ENCODE assay signal across 24 cellular contexts in genomic region chr9:136250676-136251075, GRCh38. TPM values are rescaled to one million over a fixed set of nuclear protein-coding genes. Genes with fewer than 3 reads are reported as not detected.
A peak's percentile ranks its signal among the peaks of the same experiment; 100 is the strongest.
DNase-seq lines count a peak whose midpoint lies in the region; ATAC-seq, FAIRE-seq and TF ChIP-seq lines count a peak whose summit lies in the region.
"Had no signal": no experiment of that assay in that cellular context is flagged by ENCODE, and none has a peak within 500 bp of the region (broad histone marks: within the 10 kb centered on the region; RNA-seq: fewer than 3 reads in every experiment).

No MANE protein-coding gene starts in this region.

- no peak for ATAC-seq in HepG2
- no peak for ATAC-seq in right lobe of liver
- ATAC-seq: A549; CD8-positive, alpha-beta T cell had no signal

- TF ChIP-seq CTCF in HepG2 (CRISPR knock-in tag; IDR thresholded peaks at IDR 0.05) = no peak
- no peak for TF ChIP-seq CTCF in right lobe of liver (IDR thresholded peaks at IDR 0.05)

- POLR2A ChIA-PET in HepG2 (lab: Yijun Ruan, JAX) = interaction anchor here (1.1 kb wide), 1 partner anchor 81 kb away, joined by 3 read pairs; no protein-coding TSS in a partner anchor

- H3K4me1 ChIP-seq in HepG2 (ENCODE audit: insufficient read depth, low read length) = peaks cover 44% of the 10 kb centered on the region
- H3K4me1 ChIP-seq in right lobe of liver = peaks cover 0 to 5% (median 0%) of the 10 kb centered on the region in 4 donors
- H3K4me1 ChIP-seq in Karpas-422 (ENCODE audit: low read length) = peaks cover 11% of the 10 kb centered on the region
- peaks cover 0 to 5% of the 10 kb centered on the region in 2 donors for H3K4me1 ChIP-seq in neuronal stem cell (ENCODE audit: control insufficient read depth in 2 of 2, insufficient read depth in 1 of 2, low read depth in 1 of 2, low read length in 2 of 2)

- no peak overlapping the region for H4K91ac ChIP-seq in neuronal stem cell (ENCODE audit: low read depth, low read length, poor library complexity)

- peak overlapping the region; percentile 20 for H3K18ac ChIP-seq in neuronal stem cell (ENCODE audit: low read length)

- no peak overlapping the region for H2BK120ac ChIP-seq in neuronal stem cell (ENCODE audit: low read depth, low read length)

- TF ChIP-seq POLR2A in HepG2 (IDR thresholded peaks at IDR 0.05; ENCODE audit: insufficient read depth in 1 of 2, low read depth in 2 of 2, low read length in 2 of 2) (no peak), right lobe of liver (IDR thresholded peaks at IDR 0.05) (no peak)

- H2AFZ ChIP-seq in HepG2 (ENCODE audit: low read length) (no peak overlapping the region), Karpas-422 (ENCODE audit: low read length) (no peak overlapping the region), neuronal stem cell (ENCODE audit: low read length) (no peak overlapping the region)
- H2AFZ ChIP-seq: GM23248 had no signal

- H3K79me1 ChIP-seq in neuronal stem cell (ENCODE audit: low read depth, low read length) = no peaks in the 10 kb centered on the region

- no peaks in the 10 kb centered on the region for H3K79me2 ChIP-seq in HepG2 (ENCODE audit: insufficient read depth, low read length)
- H3K79me2 ChIP-seq in Karpas-422 (ENCODE audit: low read length) = no peaks in the 10 kb centered on the region

- no peaks in the 10 kb centered on the region for H3K9me2 ChIP-seq in Karpas-422 (replicated peaks; ENCODE audit: insufficient read depth, low read length)

- no peak overlapping the region for H3K23ac ChIP-seq in neuronal stem cell (ENCODE audit: low read depth, low read length, poor library complexity)

- peaks cover 16 to 85% of the 10 kb centered on the region in 2 experiments for H3K27me3 ChIP-seq in HepG2 (ENCODE audit: control insufficient read depth in 1 of 2, insufficient read depth in 2 of 2, low read length in 2 of 2)
- no peaks in the 10 kb centered on the region for H3K27me3 ChIP-seq in right lobe of liver
- no peaks in the 10 kb centered on the region for H3K27me3 ChIP-seq in Karpas-422 (ENCODE audit: low read length)
- H3K27me3 ChIP-seq in neuronal stem cell (ENCODE audit: control insufficient read depth in 3 of 3, insufficient read depth in 3 of 3, low read depth in 1 of 3, low read length in 3 of 3) = peaks cover 0 to 67% (median 0%) of the 10 kb centered on the region in 3 experiments

- peak overlapping the region; percentile 43 for H3K4me2 ChIP-seq in HepG2 (ENCODE audit: low read depth, low read length)
- no peak overlapping the region for H3K4me2 ChIP-seq in Karpas-422 (ENCODE audit: low read depth, low read length, poor library complexity, severe bottlenecking)
- H3K4me2 ChIP-seq in neuronal stem cell (ENCODE audit: insufficient read depth, low read length, poor library complexity, severe bottlenecking) = no peak overlapping the region
- H3K4me2 ChIP-seq: A549 had no signal

- FAIRE-seq in HepG2 (lab: Jason Lieb, UNC) = no peak
- FAIRE-seq: A549, G401.6, GM12892, GM19239, H1 had no signal

- no peak overlapping the region for H2BK12ac ChIP-seq in neuronal stem cell (ENCODE audit: low read length)

- no peak overlapping the region for H4K8ac ChIP-seq in neuronal stem cell (ENCODE audit: low read depth, low read length)

- H2BK15ac ChIP-seq in neuronal stem cell (ENCODE audit: low read length) = no peak overlapping the region

- 7% methylated on average over 2 of the region's 10 CpGs for WGBS in HepG2 (ENCODE audit: low lambda C conversion rate)
- 29% methylated on average over 2 of the region's 10 CpGs for WGBS in right lobe of liver (ENCODE audit: insufficient coverage, low coverage, low lambda C conversion rate, missing lambda C conversion rate)
- no CpG with 5 or more reads among the region's 10 CpGs for WGBS in neuronal stem cell (ENCODE audit: extremely low coverage in 2 of 2, insufficient read length in 2 of 2, insufficient replicate concordance in 1 of 2), 2 donors

- DNase-seq in HepG2 (ENCODE audit: low spot score) = no peak
- DNase-seq in right lobe of liver = no peak
- peak; percentile 42 for DNase-seq in Karpas-422
- no peak for DNase-seq in neuronal stem cell (ENCODE audit: low spot score)
- DNase-seq in stimulated activated naive CD4-positive, alpha-beta T cell treated with Interleukin-2 at 50 U/mL for 16 hours (lab: John Stamatoyannopoulos, UW) = no peak
- DNase-seq in HT-29 (ENCODE audit: low spot score) = no peak
- DNase-seq in kidney tubule cell (ENCODE audit: low spot score) = no peak
- DNase-seq: 8988T, ACHN, AML-193, Caco-2, DMS153, DND-41, GM23248, H7, HCEC 1CT had no signal

- TF ChIP-seq EP300 in HepG2 (IDR thresholded peaks at IDR 0.05; ENCODE audit: low read depth in 2 of 2, low read length in 2 of 2) (no peak), HepG2 (CRISPR knock-in tag; IDR thresholded peaks at IDR 0.05; ENCODE audit: borderline replicate concordance) (no peak)

- H3K9ac ChIP-seq in HepG2 (ENCODE audit: insufficient read depth, low read depth, low read length) = no peak overlapping the region
- H3K9ac ChIP-seq in Karpas-422 (ENCODE audit: low read length) = no peak overlapping the region
- H3K9ac ChIP-seq in neuronal stem cell (ENCODE audit: low read depth, low read length, poor library complexity) = no peak overlapping the region
- H3K9ac ChIP-seq: GM23248 had no signal

- in situ Hi-C loops in HepG2 (cut with HindIII; ENCODE audit: extremely low pct_ligation_motif_present, low pct_unique_long_range_greater_than_20kb) = loop anchor here (25.0 kb wide), 1 partner anchor 263 kb away; no protein-coding TSS in a partner anchor

- H2BK5ac ChIP-seq in neuronal stem cell (ENCODE audit: low read length) = no peak overlapping the region

- BruUV-seq in HepG2 (replicated peaks; lab: Mats Ljungman, UMichigan) = no TSS peak

- H3K36me3 ChIP-seq in HepG2 (replicated peaks in 1 of 2; ENCODE audit: control insufficient read depth in 1 of 2, insufficient read depth in 2 of 2, low read length in 2 of 2) (no peaks in the 10 kb centered on the region), right lobe of liver (no peaks in the 10 kb centered on the region), Karpas-422 (ENCODE audit: insufficient read depth, low read length) (no peaks in the 10 kb centered on the region), neuronal stem cell (replicated peaks in 1 of 2; ENCODE audit: control insufficient read depth in 2 of 2, insufficient read depth in 2 of 2, low read length in 2 of 2) (no peaks in the 10 kb centered on the region)

- no peak for TF ChIP-seq RAD21 in HepG2 (CRISPR knock-in tag; IDR thresholded peaks at IDR 0.05)

- H2AK5ac ChIP-seq in neuronal stem cell (ENCODE audit: low read depth, low read length) = no peak overlapping the region

- no peak overlapping the region for H3K4ac ChIP-seq in neuronal stem cell (ENCODE audit: low read length)

- H3K27ac ChIP-seq in HepG2 (ENCODE audit: extremely low read length, insufficient read depth, low read length) = no peak overlapping the region
- H3K27ac ChIP-seq in right lobe of liver = no peak overlapping the region
- no peak overlapping the region for H3K27ac ChIP-seq in Karpas-422 (ENCODE audit: low read length)
- no peak overlapping the region for H3K27ac ChIP-seq in neuronal stem cell (replicated peaks; ENCODE audit: low read length)
- H3K27ac ChIP-seq: A549, GM23248 had no signal

- no peaks in the 10 kb centered on the region for H4K20me1 ChIP-seq in HepG2 (ENCODE audit: insufficient read depth, low read length)
- H4K20me1 ChIP-seq in Karpas-422 (ENCODE audit: insufficient read depth, low read depth, low read length) = no peaks in the 10 kb centered on the region

- H3K4me3 ChIP-seq in HepG2 (replicated peaks in 1 of 3; ENCODE audit: insufficient read depth in 1 of 3, low read depth in 2 of 3, low read length in 3 of 3) (peak overlapping the region in 1 of 3 experiments; percentile 40; a peak in 1 of 6 replicates), right lobe of liver (no peak overlapping the region), Karpas-422 (ENCODE audit: low read length) (no peak overlapping the region), neuronal stem cell (ENCODE audit: low read length in 2 of 2) (no peak overlapping the region)
- H3K4me3 ChIP-seq: A549, GM23248 had no signal

- intact Hi-C loops in HepG2 (cut with micrococcal nuclease; ENCODE audit: unreplicated experiment) (no loop called here), right lobe of liver (cut with DNase I) (no loop called here)

- H3K14ac ChIP-seq in neuronal stem cell (ENCODE audit: low read length) = no peak overlapping the region

- CTCF ChIA-PET in HepG2 (lab: Yijun Ruan, JAX; ENCODE audit: low intra/inter-chr PET ratio, low total read pairs) = no interaction called here

- H3K9me3 ChIP-seq in HepG2 (ENCODE audit: low read length) (no peaks in the 10 kb centered on the region), right lobe of liver (no peaks in the 10 kb centered on the region), Karpas-422 (ENCODE audit: low read length) (no peaks in the 10 kb centered on the region), neuronal stem cell (replicated peaks in 1 of 2; ENCODE audit: control insufficient read depth in 2 of 2, insufficient read depth in 1 of 2, low read depth in 1 of 2, low read length in 2 of 2) (no peaks in the 10 kb centered on the region)
- H3K9me3 ChIP-seq: A549, Caco-2 had no signal

RNA-seq across cellular contexts. Expression of gene QSOX2, which starts 5.1 kb away (rescaled TPM):
- total RNA-seq in HepG2 (2016; rRNA removed; fragmentation: Illumina TruSeq; extraction: Trizol) (10.1 and 27.1 TPM in 2 replicates), right lobe of liver (1 to 10 TPM; 2.9 to 8.7 (median 6.4) TPM)
- 2.0 and 2.2 TPM in 2 replicates for total RNA-seq in HepG2 (2016; cell fraction: cytosol; rRNA removed; fragmentation: Illumina TruSeq; extraction: Trizol; ENCODE audit: low read depth)
- 9.0 and 27.0 TPM in 2 replicates for total RNA-seq in HepG2 (2016; cell fraction: insoluble cytoplasmic fraction; rRNA removed; fragmentation: Illumina TruSeq; extraction: Trizol)
- 4.9 and 5.5 TPM in 2 replicates for total RNA-seq in HepG2 (2016; cell fraction: membrane; rRNA removed; fragmentation: Illumina TruSeq; extraction: Trizol)
- 29.4 and 33.0 TPM in 2 replicates for total RNA-seq in HepG2 (2016; cell fraction: nucleus; rRNA removed; fragmentation: Illumina TruSeq; extraction: Trizol)
- polyA plus RNA-seq in HepG2 (2011; rRNA removed) = 36.4 and 42.1 TPM in 2 replicates
- polyA plus RNA-seq in HepG2 (2011; cell fraction: cytosol; rRNA removed) = 18.1 and 19.6 TPM in 2 replicates
- polyA plus RNA-seq in HepG2 (2011; cell fraction: nucleus; rRNA removed) = 53.2 and 71.8 TPM in 2 replicates
- polyA plus RNA-seq in HepG2 (2012) = 28.3 and 37.6 TPM in 2 replicates
- polyA plus RNA-seq in HepG2 (2016; cell fraction: cytosol; fragmentation: Illumina TruSeq; extraction: Trizol; ENCODE audit: low read depth) = 1.3 and 1.4 TPM in 2 replicates
- 8.1 and 10.4 TPM in 2 replicates for polyA plus RNA-seq in HepG2 (2016; cell fraction: insoluble cytoplasmic fraction; fragmentation: Illumina TruSeq; extraction: Trizol; ENCODE audit: low read depth)
- polyA plus RNA-seq in HepG2 (2016; cell fraction: membrane; fragmentation: Illumina TruSeq; extraction: Trizol; ENCODE audit: low read depth) = 2.5 and 3.2 TPM in 2 replicates
- 56.3 and 58.3 TPM in 2 replicates for polyA plus RNA-seq in HepG2 (2016; cell fraction: nucleus; fragmentation: Illumina TruSeq; extraction: Trizol; ENCODE audit: insufficient read depth, low read depth)
- polyA minus RNA-seq in HepG2 (2011; rRNA and poly(A)+ RNA removed; ENCODE audit: low replicate concordance) = 28.3 and 40.5 TPM in 2 replicates
- polyA minus RNA-seq in HepG2 (2011; cell fraction: cytosol; rRNA and poly(A)+ RNA removed) = 18.7 and 20.4 TPM in 2 replicates
- 26.1 and 26.5 TPM in 2 replicates for polyA minus RNA-seq in HepG2 (2011; cell fraction: nucleus; rRNA and poly(A)+ RNA removed)
- 11.3 and 18.9 TPM in 2 replicates for total RNA-seq in Karpas-422 (2014; rRNA removed; shearing (Covaris generic); ENCODE audit: low replicate concordance)
- polyA plus RNA-seq in neuronal stem cell (2013, experiment 1 of 2) = 11.3 TPM
- polyA plus RNA-seq in neuronal stem cell (2013, experiment 2 of 2) = 11.5 TPM
- total RNA-seq in HT-29 (2014; rRNA removed; shearing (Covaris generic)) = 31.7 and 34.5 TPM in 2 replicates

RNA-seq across cellular contexts. Expression of gene LHX3, which starts 45.7 kb away (rescaled TPM):
- not detected in 2 replicates for total RNA-seq in HepG2 (2016; rRNA removed; fragmentation: Illumina TruSeq; extraction: Trizol)
- total RNA-seq in HepG2 (2016; cell fraction: cytosol; rRNA removed; fragmentation: Illumina TruSeq; extraction: Trizol; ENCODE audit: low read depth) = not detected in 2 replicates
- total RNA-seq in HepG2 (2016; cell fraction: insoluble cytoplasmic fraction; rRNA removed; fragmentation: Illumina TruSeq; extraction: Trizol) = not detected in 2 replicates
- total RNA-seq in HepG2 (2016; cell fraction: membrane; rRNA removed; fragmentation: Illumina TruSeq; extraction: Trizol) = not detected in 2 replicates
- not detected in 2 replicates for total RNA-seq in HepG2 (2016; cell fraction: nucleus; rRNA removed; fragmentation: Illumina TruSeq; extraction: Trizol)
- polyA plus RNA-seq in HepG2 (2011; rRNA removed) = not detected in 2 replicates
- polyA plus RNA-seq in HepG2 (2011; cell fraction: cytosol; rRNA removed) = not detected in 2 replicates
- polyA plus RNA-seq in HepG2 (2011; cell fraction: nucleus; rRNA removed) = 0.03 TPM in 1 of 2 replicates, not detected in the other
- polyA plus RNA-seq in HepG2 (2012) = not detected in 2 replicates
- polyA plus RNA-seq in HepG2 (2016; cell fraction: cytosol; fragmentation: Illumina TruSeq; extraction: Trizol; ENCODE audit: low read depth) = not detected in 2 replicates
- not detected in 2 replicates for polyA plus RNA-seq in HepG2 (2016; cell fraction: insoluble cytoplasmic fraction; fragmentation: Illumina TruSeq; extraction: Trizol; ENCODE audit: low read depth)
- not detected in 2 replicates for polyA plus RNA-seq in HepG2 (2016; cell fraction: membrane; fragmentation: Illumina TruSeq; extraction: Trizol; ENCODE audit: low read depth)
- not detected in 2 replicates for polyA plus RNA-seq in HepG2 (2016; cell fraction: nucleus; fragmentation: Illumina TruSeq; extraction: Trizol; ENCODE audit: insufficient read depth, low read depth)
- polyA minus RNA-seq in HepG2 (2011; rRNA and poly(A)+ RNA removed; ENCODE audit: low replicate concordance) = 0.05 TPM in 1 of 2 replicates, not detected in the other
- not detected in 2 replicates for polyA minus RNA-seq in HepG2 (2011; cell fraction: cytosol; rRNA and poly(A)+ RNA removed)
- 0.13 TPM in 1 of 2 replicates, not detected in the other for polyA minus RNA-seq in HepG2 (2011; cell fraction: nucleus; rRNA and poly(A)+ RNA removed)
- not detected for total RNA-seq in right lobe of liver
- total RNA-seq in Karpas-422 (2014; rRNA removed; shearing (Covaris generic); ENCODE audit: low replicate concordance) = not detected in 2 replicates
- not detected for polyA plus RNA-seq in neuronal stem cell (2013, experiment 1 of 2)
- not detected for polyA plus RNA-seq in neuronal stem cell (2013, experiment 2 of 2)
- total RNA-seq in HT-29 (2014; rRNA removed; shearing (Covaris generic)) = not detected in 2 replicates
- total RNA-seq: GM23248, H1 had no signal
- polyA plus RNA-seq: BJ, CD14-positive monocyte, GM23248 had no signal

RNA-seq across cellular contexts. Expression of gene CCDC187, which starts 53.2 kb away (rescaled TPM):
- total RNA-seq in HepG2 (2016; rRNA removed; fragmentation: Illumina TruSeq; extraction: Trizol) = 0.13 TPM in 1 of 2 replicates, not detected in the other
- not detected in 2 replicates for total RNA-seq in HepG2 (2016; cell fraction: cytosol; rRNA removed; fragmentation: Illumina TruSeq; extraction: Trizol; ENCODE audit: low read depth)
- total RNA-seq in HepG2 (2016; cell fraction: insoluble cytoplasmic fraction; rRNA removed; fragmentation: Illumina TruSeq; extraction: Trizol) = 0.09 TPM in 1 of 2 replicates, not detected in the other
- 0.10 TPM in 1 of 2 replicates, not detected in the other for total RNA-seq in HepG2 (2016; cell fraction: membrane; rRNA removed; fragmentation: Illumina TruSeq; extraction: Trizol)
- total RNA-seq in HepG2 (2016; cell fraction: nucleus; rRNA removed; fragmentation: Illumina TruSeq; extraction: Trizol) = 0.16 and 0.28 TPM in 2 replicates
- polyA plus RNA-seq in HepG2 (2011; rRNA removed) = 0.03 and 0.09 TPM in 2 replicates
- polyA plus RNA-seq in HepG2 (2011; cell fraction: cytosol; rRNA removed) = 0.01 and 0.03 TPM in 2 replicates
- polyA plus RNA-seq in HepG2 (2011; cell fraction: nucleus; rRNA removed) = 0.45 and 0.48 TPM in 2 replicates
- 0.04 TPM in 1 of 2 replicates, not detected in the other for polyA plus RNA-seq in HepG2 (2012)
- polyA plus RNA-seq in HepG2 (2016; cell fraction: cytosol; fragmentation: Illumina TruSeq; extraction: Trizol; ENCODE audit: low read depth) = not detected in 2 replicates
- not detected in 2 replicates for polyA plus RNA-seq in HepG2 (2016; cell fraction: insoluble cytoplasmic fraction; fragmentation: Illumina TruSeq; extraction: Trizol; ENCODE audit: low read depth)
- 0.08 TPM in 1 of 2 replicates, not detected in the other for polyA plus RNA-seq in HepG2 (2016; cell fraction: membrane; fragmentation: Illumina TruSeq; extraction: Trizol; ENCODE audit: low read depth)
- polyA plus RNA-seq in HepG2 (2016; cell fraction: nucleus; fragmentation: Illumina TruSeq; extraction: Trizol; ENCODE audit: insufficient read depth, low read depth) = 0.14 and 0.17 TPM in 2 replicates
- polyA minus RNA-seq in HepG2 (2011; rRNA and poly(A)+ RNA removed; ENCODE audit: low replicate concordance) = 0.20 and 0.49 TPM in 2 replicates
- not detected in 2 replicates for polyA minus RNA-seq in HepG2 (2011; cell fraction: cytosol; rRNA and poly(A)+ RNA removed)
- polyA minus RNA-seq in HepG2 (2011; cell fraction: nucleus; rRNA and poly(A)+ RNA removed) = 0.39 and 0.50 TPM in 2 replicates
- under 1 TPM in 3 of 6 experiments, not detected in 3; 0.09 to 0.80 (median 0.62) TPM for total RNA-seq in right lobe of liver
- 0.34 and 0.43 TPM in 2 replicates for total RNA-seq in Karpas-422 (2014; rRNA removed; shearing (Covaris generic); ENCODE audit: low replicate concordance)
- polyA plus RNA-seq in neuronal stem cell (2013, experiment 1 of 2) = 0.08 TPM
- 0.08 TPM for polyA plus RNA-seq in neuronal stem cell (2013, experiment 2 of 2)
- total RNA-seq in HT-29 (2014; rRNA removed; shearing (Covaris generic)) = 2.5 TPM in 2 replicates
- total RNA-seq: GM23248, H1, H7 had no signal
- polyA plus RNA-seq: BJ, CD14-positive monocyte, GM23248 had no signal
